8 cellular contexts compared by ENCODE assay signal in the genomic region with DNA sequence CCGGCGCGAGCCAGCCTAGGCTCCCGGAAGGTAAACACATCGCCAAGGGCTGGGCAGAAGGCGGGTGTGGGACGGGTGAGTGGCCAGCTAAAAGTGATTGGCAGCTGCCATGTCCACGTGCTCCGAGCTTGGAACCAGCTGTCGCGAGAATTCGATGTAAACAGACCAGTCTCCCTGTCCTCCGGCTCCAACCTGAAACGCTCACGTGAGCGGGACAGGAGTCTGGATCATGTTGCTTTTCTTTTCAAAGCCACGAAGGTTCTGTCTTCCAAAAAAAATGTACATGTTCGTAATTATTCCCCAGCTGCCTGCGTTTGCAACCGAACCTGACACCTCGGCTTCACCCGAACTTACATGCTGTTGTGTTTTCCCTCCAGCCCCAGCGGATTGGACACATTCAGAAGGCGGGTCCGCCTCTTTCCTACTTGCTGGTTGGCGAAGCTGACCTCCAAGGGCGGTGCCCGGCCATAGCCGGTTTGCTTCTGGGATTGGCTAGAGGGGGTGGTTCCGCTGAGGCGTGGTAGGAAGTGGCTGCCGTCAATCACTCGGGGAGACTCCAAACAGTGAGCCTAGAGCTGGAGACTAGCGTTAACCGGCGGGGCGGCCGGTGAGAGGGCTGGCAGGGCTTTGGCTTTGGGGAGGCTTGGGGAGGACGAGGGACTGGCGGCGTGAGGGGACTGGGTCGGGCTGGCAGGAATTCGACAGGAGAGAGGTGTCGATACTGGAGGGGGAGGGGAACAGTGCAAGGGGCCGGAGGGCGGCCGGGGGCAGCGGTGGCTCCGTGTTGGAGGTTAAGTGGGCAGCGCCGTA. TPM values are rescaled to one million over a fixed set of nuclear protein-coding genes. Genes with fewer than 3 reads are reported as not detected.
A peak's percentile ranks its signal among the peaks of the same experiment; 100 is the strongest.
DNase-seq lines count a peak whose midpoint lies in the region; ATAC-seq, FAIRE-seq and TF ChIP-seq lines count a peak whose summit lies in the region.

A gene (plus strand): TSS at position 544 of the 810 bp plus-strand sequence.

- no peaks in the 10 kb centered on the region for H3K79me2 ChIP-seq in astrocyte (ENCODE audit: insufficient read depth, low read length)

- H2AFZ ChIP-seq in astrocyte (ENCODE audit: low read depth, low read length), result peak within 1 kb of the TSS; percentile 89

- 0 to 1% methylated on average over 50 to 51 of the region's 51 CpGs for WGBS in aorta, 2 donors

- H3K4me1 Mint-ChIP-seq in astrocyte (ENCODE audit: low read depth, unreplicated experiment), result peaks cover 8% of the 10 kb centered on the region

- H3K4me3 Mint-ChIP-seq in astrocyte (ENCODE audit: unreplicated experiment), result peak within 1 kb of the TSS; percentile 99

- H3K9me3 ChIP-seq in astrocyte (ENCODE audit: insufficient read depth, low read depth, low read length) (no peaks in the 10 kb centered on the region), aorta (ENCODE audit: control insufficient read depth, low read length) (no peaks in the 10 kb centered on the region)

- peaks cover 1% of the 10 kb centered on the region for H3K9me3 Mint-ChIP-seq in astrocyte (ENCODE audit: unreplicated experiment)

- H3K4me3 ChIP-seq in astrocyte (ENCODE audit: insufficient read depth, low read depth, low read length), result peak within 1 kb of the TSS; percentile 81
- peak within 1 kb of the TSS; percentile 90 for H3K4me3 ChIP-seq in rectal smooth muscle tissue (ENCODE audit: low read length)
- H3K4me3 ChIP-seq in aorta (ENCODE audit: low read length in 2 of 2), result peak within 1 kb of the TSS; percentile 60 to 75

- no peaks in the 10 kb centered on the region for H3K27me3 Mint-ChIP-seq in astrocyte (ENCODE audit: low read depth, unreplicated experiment)

- peak within 1 kb of the TSS; percentile 88 for H3K9ac ChIP-seq in astrocyte (ENCODE audit: low read length)
- H3K9ac ChIP-seq in rectal smooth muscle tissue (ENCODE audit: low read length), result peak within 1 kb of the TSS; percentile 60

- TF ChIP-seq CTCF in astrocyte (IDR thresholded peaks at IDR 0.05; ENCODE audit: insufficient read depth, low read depth, low read length), result no peak

- no peaks in the 10 kb centered on the region for H3K36me3 ChIP-seq in astrocyte (ENCODE audit: insufficient read depth, low read length)
- no peaks in the 10 kb centered on the region for H3K36me3 ChIP-seq in rectal smooth muscle tissue (ENCODE audit: control insufficient read depth, insufficient read depth, low read length)
- H3K36me3 ChIP-seq in aorta (ENCODE audit: control insufficient read depth in 1 of 2, insufficient read depth in 2 of 2, low read length in 1 of 2), result no peaks in the 10 kb centered on the region

- intact Hi-C loops in T-helper 2 cell treated with Interferon-gamma antibody and Interleukin-4, amounts not matched to agents 100 ng/mL and 5 ng/mL, for 36 hours (cut with micrococcal nuclease), result loop anchor here (1.0 to 2.0 kb wide), 3 partner anchors 77 to 285 kb away; a partner anchor contains a TSS
- intact Hi-C loops in aorta (cut with DNase I), result no loop called here

- H3K4me1 ChIP-seq in astrocyte (ENCODE audit: insufficient read depth, low read length) (peaks cover 6% of the 10 kb centered on the region), rectal smooth muscle tissue (ENCODE audit: control insufficient read depth, insufficient read depth, low read length) (no peaks in the 10 kb centered on the region), aorta (ENCODE audit: control insufficient read depth in 1 of 2, insufficient read depth in 2 of 2, low read length in 2 of 2) (no peaks in the 10 kb centered on the region)

- H3K27me3 ChIP-seq in astrocyte (ENCODE audit: insufficient read depth, low read length) (no peaks in the 10 kb centered on the region), rectal smooth muscle tissue (ENCODE audit: control insufficient read depth, insufficient read depth, low read length) (no peaks in the 10 kb centered on the region), aorta (ENCODE audit: control insufficient read depth in 1 of 2, insufficient read depth in 2 of 2, low read length in 1 of 2) (no peaks in the 10 kb centered on the region)

- ATAC-seq in GM18499 (IDR thresholded peaks at IDR 0.05; ENCODE audit: insufficient read depth, unreplicated experiment), result peak; percentile 94
- ATAC-seq in HG02943 (IDR thresholded peaks at IDR 0.05; ENCODE audit: low read depth, unreplicated experiment), result peak; percentile 96
- ATAC-seq in aorta (ENCODE audit: low FRiP score), result peak; percentile 99

- DNase-seq in NCI-H187 treated with DMSO at 0.1 percent for 48 hours (lab: John Stamatoyannopoulos, UW) (peak; percentile 84), astrocyte (ENCODE audit: low read depth) (peak; percentile 98), hepatic stellate cell (ENCODE audit: low spot score) (peak; percentile 100), aorta (peak; percentile 98 to 99)

- no peaks in the 10 kb centered on the region for H4K20me1 ChIP-seq in astrocyte (ENCODE audit: insufficient read depth, low read length)

- peak within 1 kb of the TSS; percentile 91 for H3K27ac Mint-ChIP-seq in astrocyte (ENCODE audit: unreplicated experiment)

- no peak for FAIRE-seq in astrocyte (lab: Jason Lieb, UNC)

- peak within 1 kb of the TSS; percentile 94 for H3K4me2 ChIP-seq in astrocyte (ENCODE audit: low read length)

- H3K36me3 Mint-ChIP-seq in astrocyte (ENCODE audit: low read depth, unreplicated experiment), result no peaks in the 10 kb centered on the region

- peak within 1 kb of the TSS; percentile 71 for H3K27ac ChIP-seq in astrocyte (ENCODE audit: low read depth, low read length)
- H3K27ac ChIP-seq in rectal smooth muscle tissue (ENCODE audit: low read depth, low read length), result peak within 1 kb of the TSS; percentile 76
- peak within 1 kb of the TSS in 1 of 2 donors; percentile 4 for H3K27ac ChIP-seq in aorta (ENCODE audit: low read depth in 1 of 2, low read length in 2 of 2)

RNA-seq across cellular contexts. Expression of the gene that starts here (rescaled TPM):
- total RNA-seq in T-helper 2 cell treated with Interferon-gamma antibody and Interleukin-4, amounts not matched to agents 100 ng/mL and 5 ng/mL, for 36 hours, result 12.2 and 12.5 TPM in 2 replicates
- total RNA-seq in astrocyte (14.5 and 19.5 TPM in 2 replicates), aorta (10 to 100 TPM; 34.3 to 47.6 TPM)
- 10 to 100 TPM; 11.6 to 20.5 TPM for polyA plus RNA-seq in aorta
